In the genomic region with DNA sequence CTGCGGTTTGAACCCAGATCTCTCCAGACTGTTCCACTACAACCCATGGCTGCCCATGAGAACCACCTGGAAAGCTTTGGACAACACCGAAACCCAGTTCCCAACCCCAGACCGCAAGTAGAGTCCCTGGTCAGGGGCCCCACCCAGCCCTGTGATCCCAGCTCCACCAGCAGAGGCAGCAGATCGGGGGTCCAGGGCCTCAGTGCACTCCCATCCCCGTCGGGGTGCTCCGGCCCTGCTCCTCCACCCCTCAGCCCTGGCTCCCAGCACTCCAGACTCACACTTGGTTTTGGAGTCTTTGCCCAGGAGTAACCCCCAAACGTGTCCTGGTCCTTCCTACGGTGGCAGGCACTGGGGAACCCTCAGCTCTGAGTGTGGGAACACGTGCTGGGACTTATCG, we compare ENCODE assay signal across 24 cellular contexts.
"Had no signal": no experiment of that assay in that cellular context is flagged by ENCODE, and none has a peak within 500 bp of the region (broad histone marks: within the 10 kb centered on the region; RNA-seq: fewer than 3 reads in every experiment).

No MANE protein-coding gene starts in this region.

- H3K36me3 ChIP-seq: MG63, SJCRH30 had no signal

- H3K27me3 ChIP-seq: MG63, SJCRH30 had no signal

- H3K27ac ChIP-seq: HL-60, SJCRH30 had no signal

- DNase-seq: Karpas-422, KG1, MG63, NCI-H1092, NCI-H1105 treated with DMSO at 0.1 percent for 48 hours, NCI-H1417 treated with DMSO at 0.1 percent for 48 hours, NCI-H146, NCI-H1694 treated with DMSO at 0.1 percent for 48 hours, NCI-H1930, NCI-H2081, NCI-H2171, NCI-H226, NCI-H446, NCI-H510A, NCI-H524 treated with DMSO at 0.1 percent for 48 hours, NCI-H69, NCI-H774, RPMI8226, SHP77 treated with DMSO at 0.1 percent for 48 hours, SJCRH30 had no signal

- ATAC-seq: SK-N-SH treated with all-trans-retinoic acid at 6 μM for 48 hours had no signal

- H3K4me3 ChIP-seq: MG63, SJCRH30 had no signal

- H3K9me3 ChIP-seq: MG63, SJCRH30 had no signal

- FAIRE-seq: HTR-8/SVneo, RCC 7860 had no signal
